16 cellular contexts compared by ENCODE assay signal in genomic region chr11:105456950-105457349, GRCh38.
DNase-seq lines count a peak whose midpoint lies in the region; ATAC-seq and TF ChIP-seq lines count a peak whose summit lies in the region.
"Had no signal": no experiment of that assay in that cellular context is flagged by ENCODE, and none has a peak within 500 bp of the region (broad histone marks: within the 10 kb centered on the region; RNA-seq: fewer than 3 reads in every experiment).

No MANE protein-coding gene starts in this region.

- H3K4me3 Mint-ChIP-seq in stimulated activated effector memory CD8-positive, alpha-beta T cell treated with anti-CD3 and anti-CD28 coated beads, Interleukin-12 subunit alpha, Interleukin-12 subunit beta, amount 100 ng/mL, for 72 hours: no peak overlapping the region
- H3K4me3 Mint-ChIP-seq in activated CD4-positive, alpha-beta memory T cell treated with anti-CD3 and anti-CD28 coated beads, Interleukin-2, amount 10 ng/mL, durations not matched to agents 7 days and 5 days: no peak overlapping the region
- H3K4me3 Mint-ChIP-seq: mesothelial cell of epicardium had no signal

- H3K27me3 Mint-ChIP-seq in activated CD4-positive, alpha-beta memory T cell treated with anti-CD3 and anti-CD28 coated beads, Interleukin-2, amount 10 ng/mL, durations not matched to agents 7 days and 5 days: no peaks in the 10 kb centered on the region

- peaks cover 7% of the 10 kb centered on the region for H3K9me3 Mint-ChIP-seq in stimulated activated effector memory CD8-positive, alpha-beta T cell treated with anti-CD3 and anti-CD28 coated beads, Interleukin-12 subunit alpha, Interleukin-12 subunit beta, amount 100 ng/mL, for 72 hours
- H3K9me3 Mint-ChIP-seq in activated CD4-positive, alpha-beta memory T cell treated with anti-CD3 and anti-CD28 coated beads, Interleukin-2, amount 10 ng/mL, durations not matched to agents 7 days and 5 days: no peaks in the 10 kb centered on the region

- H3K36me3 Mint-ChIP-seq in stimulated activated effector memory CD8-positive, alpha-beta T cell treated with anti-CD3 and anti-CD28 coated beads, Interleukin-12 subunit alpha, Interleukin-12 subunit beta, amount 100 ng/mL, for 72 hours: no peaks in the 10 kb centered on the region
- H3K36me3 Mint-ChIP-seq in activated CD4-positive, alpha-beta memory T cell treated with anti-CD3 and anti-CD28 coated beads, Interleukin-2, amount 10 ng/mL, durations not matched to agents 7 days and 5 days (ENCODE audit: low read depth): no peaks in the 10 kb centered on the region

- POLR2A ChIA-PET in activated CD4-positive, alpha-beta memory T cell treated with anti-CD3 and anti-CD28 coated beads, Interleukin-2, amount 10 ng/mL, durations not matched to agents 7 days and 5 days (lab: Charles Lee): no interaction called here

- no peak overlapping the region for H3K27ac Mint-ChIP-seq in stimulated activated effector memory CD8-positive, alpha-beta T cell treated with anti-CD3 and anti-CD28 coated beads, Interleukin-12 subunit alpha, Interleukin-12 subunit beta, amount 100 ng/mL, for 72 hours
- H3K27ac Mint-ChIP-seq in activated CD4-positive, alpha-beta memory T cell treated with anti-CD3 and anti-CD28 coated beads, Interleukin-2, amount 10 ng/mL, durations not matched to agents 7 days and 5 days: no peak overlapping the region
- H3K27ac Mint-ChIP-seq: mesothelial cell of epicardium had no signal

- ATAC-seq in HG02642 (IDR thresholded peaks at IDR 0.05; ENCODE audit: poor library complexity, unreplicated experiment) (peak; percentile 58), SK-N-SH treated with all-trans-retinoic acid at 6 μM for 48 hours (peak; percentile 48; the same call in 1 of the 3 replicates), GM21786 (IDR thresholded peaks at IDR 0.05; ENCODE audit: unreplicated experiment) (no peak)
- ATAC-seq in stimulated activated effector memory CD8-positive, alpha-beta T cell treated with anti-CD3 and anti-CD28 coated beads, Interleukin-12 subunit alpha, Interleukin-12 subunit beta, amount 100 ng/mL, for 72 hours: peak; percentile 39
- ATAC-seq: activated CD4-positive, CD25-positive, alpha-beta regulatory T cell treated with anti-CD3 and anti-CD28 coated beads, Interleukin-2, amount 50 U/mL, for 24 hours had no signal

- CTCF ChIA-PET in activated CD4-positive, alpha-beta memory T cell treated with anti-CD3 and anti-CD28 coated beads, Interleukin-2, amount 10 ng/mL, durations not matched to agents 7 days and 5 days (lab: Charles Lee): no interaction called here

- H3K4me1 Mint-ChIP-seq in stimulated activated effector memory CD8-positive, alpha-beta T cell treated with anti-CD3 and anti-CD28 coated beads, Interleukin-12 subunit alpha, Interleukin-12 subunit beta, amount 100 ng/mL, for 72 hours: no peaks in the 10 kb centered on the region
- H3K4me1 Mint-ChIP-seq in activated CD4-positive, alpha-beta memory T cell treated with anti-CD3 and anti-CD28 coated beads, Interleukin-2, amount 10 ng/mL, durations not matched to agents 7 days and 5 days: no peaks in the 10 kb centered on the region

- peak; percentile 5 for DNase-seq in DMS53 (lab: John Stamatoyannopoulos, UW)
- DNase-seq in DMS53 treated with DMSO at 0.1 percent for 48 hours (lab: John Stamatoyannopoulos, UW; ENCODE audit: unreplicated experiment): no peak
- DNase-seq in stimulated activated effector memory CD8-positive, alpha-beta T cell treated with anti-CD3 and anti-CD28 coated beads, Interleukin-12 subunit alpha, Interleukin-12 subunit beta, amount 100 ng/mL, for 72 hours (ENCODE audit: low spot score in 2 of 2): no peak
- DNase-seq in activated CD4-positive, alpha-beta memory T cell treated with anti-CD3 and anti-CD28 coated beads, Interleukin-2, amount 10 ng/mL, durations not matched to agents 7 days and 5 days: no peak
- DNase-seq in HUDEP-2 (lab: John Stamatoyannopoulos, UW; ENCODE audit: unreplicated experiment in 76 of 76): no peak
- DNase-seq: 8988T, activated T-cell treated with anti-CD3 and anti-CD28 coated beads for 4 hours, aorta, dorsolateral prefrontal cortex, Kasumi-1, NCI-H2081 treated with DMSO at 0.1 percent for 48 hours had no signal

TF ChIP-seq in SK-N-SH treated with all-trans-retinoic acid at 6 μM for 48 hours, 23 proteins besides CTCF, POLR2A, EP300 and RAD21:
- no peak for TF ChIP-seq ISL1 (CRISPR knock-in tag; IDR thresholded peaks at IDR 0.05)
- TF ChIP-seq TCF4 (CRISPR knock-in tag; IDR thresholded peaks at IDR 0.05; ENCODE audit: borderline replicate concordance): no peak
- TF ChIP-seq SNAI2 (CRISPR knock-in tag; IDR thresholded peaks at IDR 0.05): no peak
- TF ChIP-seq, protein P1, sequence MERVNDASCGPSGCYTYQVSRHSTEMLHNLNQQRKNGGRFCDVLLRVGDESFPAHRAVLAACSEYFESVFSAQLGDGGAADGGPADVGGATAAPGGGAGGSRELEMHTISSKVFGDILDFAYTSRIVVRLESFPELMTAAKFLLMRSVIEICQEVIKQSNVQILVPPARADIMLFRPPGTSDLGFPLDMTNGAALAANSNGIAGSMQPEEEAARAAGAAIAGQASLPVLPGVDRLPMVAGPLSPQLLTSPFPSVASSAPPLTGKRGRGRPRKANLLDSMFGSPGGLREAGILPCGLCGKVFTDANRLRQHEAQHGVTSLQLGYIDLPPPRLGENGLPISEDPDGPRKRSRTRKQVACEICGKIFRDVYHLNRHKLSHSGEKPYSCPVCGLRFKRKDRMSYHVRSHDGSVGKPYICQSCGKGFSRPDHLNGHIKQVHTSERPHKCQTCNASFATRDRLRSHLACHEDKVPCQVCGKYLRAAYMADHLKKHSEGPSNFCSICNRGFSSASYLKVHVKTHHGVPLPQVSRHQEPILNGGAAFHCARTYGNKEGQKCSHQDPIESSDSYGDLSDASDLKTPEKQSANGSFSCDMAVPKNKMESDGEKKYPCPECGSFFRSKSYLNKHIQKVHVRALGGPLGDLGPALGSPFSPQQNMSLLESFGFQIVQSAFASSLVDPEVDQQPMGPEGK (CRISPR knock-in tag; IDR thresholded peaks at IDR 0.05; ENCODE audit: borderline replicate concordance): no peak
- TF ChIP-seq, protein P2, sequence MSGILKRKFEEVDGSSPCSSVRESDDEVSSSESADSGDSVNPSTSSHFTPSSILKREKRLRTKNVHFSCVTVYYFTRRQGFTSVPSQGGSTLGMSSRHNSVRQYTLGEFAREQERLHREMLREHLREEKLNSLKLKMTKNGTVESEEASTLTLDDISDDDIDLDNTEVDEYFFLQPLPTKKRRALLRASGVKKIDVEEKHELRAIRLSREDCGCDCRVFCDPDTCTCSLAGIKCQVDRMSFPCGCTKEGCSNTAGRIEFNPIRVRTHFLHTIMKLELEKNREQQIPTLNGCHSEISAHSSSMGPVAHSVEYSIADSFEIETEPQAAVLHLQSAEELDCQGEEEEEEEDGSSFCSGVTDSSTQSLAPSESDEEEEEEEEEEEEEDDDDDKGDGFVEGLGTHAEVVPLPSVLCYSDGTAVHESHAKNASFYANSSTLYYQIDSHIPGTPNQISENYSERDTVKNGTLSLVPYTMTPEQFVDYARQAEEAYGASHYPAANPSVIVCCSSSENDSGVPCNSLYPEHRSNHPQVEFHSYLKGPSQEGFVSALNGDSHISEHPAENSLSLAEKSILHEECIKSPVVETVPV (CRISPR knock-in tag; IDR thresholded peaks at IDR 0.05): no peak
- no peak for TF ChIP-seq TOX (CRISPR knock-in tag; IDR thresholded peaks at IDR 0.05; ENCODE audit: borderline replicate concordance)
